In genomic region chr3:78919021-78919755, GRCh38 we compare ENCODE assay signal across 1 cellular context.
TF ChIP-seq lines count a peak whose summit lies in the region.

No MANE protein-coding gene starts in this region.

TF ChIP-seq in GM23338, 12 proteins besides CTCF, POLR2A, EP300 and RAD21 (continued from another document):
- TF ChIP-seq ETS1 (IDR thresholded peaks at IDR 0.05) (no peak), ZNF114 (CRISPR knock-in tag; IDR thresholded peaks at IDR 0.05) (no peak), ZNF462 (CRISPR knock-in tag; IDR thresholded peaks at IDR 0.05) (no peak), CREB1 (CRISPR knock-in tag; IDR thresholded peaks at IDR 0.05; ENCODE audit: low read depth) (no peak), STAT1 (IDR thresholded peaks at IDR 0.05; ENCODE audit: unreplicated experiment) (no peak)
